ENCODE assay signal across 25 cellular contexts in genomic region chr4:115152081-115152480, GRCh38. TPM values are rescaled to one million over a fixed set of nuclear protein-coding genes. Genes with fewer than 3 reads are reported as not detected.
DNase-seq lines count a peak whose midpoint lies in the region; ATAC-seq lines count a peak whose summit lies in the region.
"Had no signal": no experiment of that assay in that cellular context is flagged by ENCODE, and none has a peak within 500 bp of the region (broad histone marks: within the 10 kb centered on the region; RNA-seq: fewer than 3 reads in every experiment).

No MANE protein-coding gene starts in this region.

- H3K4me3 Mint-ChIP-seq in naive thymus-derived CD4-positive, alpha-beta T cell = no peak overlapping the region
- H3K4me3 Mint-ChIP-seq: activated CD4-positive, alpha-beta T cell treated with anti-CD3 and anti-CD28 coated beads, Interleukin-2, amount 10 ng/mL, durations not matched to agents 24 days and 14 days; activated naive CD8-positive, alpha-beta T cell; activated T-cell treated with anti-CD3 and anti-CD28 coated beads, Interleukin-2, amount 50 U/mL, for 24 hours; naive thymus-derived CD8-positive, alpha-beta T cell; stimulated activated naive B cell treated with anti-CD40 and anti-IgM and Interleukin-4, amounts not matched to agents 10 μg/mL and 1 μg/mL and 100 μg/mL, for 72 hours had no signal

- CTCF ChIA-PET in naive thymus-derived CD4-positive, alpha-beta T cell (lab: Charles Lee) = no interaction called here

- peaks cover 0 to 4% (median 0%) of the 10 kb centered on the region in 11 donors for H3K9me3 Mint-ChIP-seq in naive thymus-derived CD4-positive, alpha-beta T cell
- H3K9me3 Mint-ChIP-seq: activated CD4-positive, alpha-beta T cell treated with anti-CD3 and anti-CD28 coated beads, Interleukin-2, amount 10 ng/mL, durations not matched to agents 24 days and 14 days; activated T-cell treated with anti-CD3 and anti-CD28 coated beads, Interleukin-2, amount 50 U/mL, for 24 hours had no signal

- no peaks in the 10 kb centered on the region for H3K27me3 ChIP-seq in naive thymus-derived CD4-positive, alpha-beta T cell (ENCODE audit: control insufficient read depth in 2 of 2, insufficient read depth in 2 of 2, low read length in 2 of 2)

- no peak overlapping the region for H3K27ac Mint-ChIP-seq in naive thymus-derived CD4-positive, alpha-beta T cell
- H3K27ac Mint-ChIP-seq: activated CD4-positive, alpha-beta T cell treated with anti-CD3 and anti-CD28 coated beads, Interleukin-2, amount 10 ng/mL, durations not matched to agents 24 days and 14 days; activated naive CD8-positive, alpha-beta T cell; activated T-cell treated with anti-CD3 and anti-CD28 coated beads, Interleukin-2, amount 50 U/mL, for 24 hours; naive thymus-derived CD8-positive, alpha-beta T cell; stimulated activated naive B cell treated with anti-CD40 and anti-IgM and Interleukin-4, amounts not matched to agents 10 μg/mL and 1 μg/mL and 100 μg/mL, for 72 hours had no signal

- POLR2A ChIA-PET in naive thymus-derived CD4-positive, alpha-beta T cell (lab: Charles Lee) = no interaction called here

- ATAC-seq in GM18517 (IDR thresholded peaks at IDR 0.05; ENCODE audit: unreplicated experiment) (peak; percentile 85), GM21381 (IDR thresholded peaks at IDR 0.05; ENCODE audit: unreplicated experiment) (peak; percentile 57), HG02798 (IDR thresholded peaks at IDR 0.05; ENCODE audit: poor library complexity, unreplicated experiment) (peak; percentile 81), HG03442 (IDR thresholded peaks at IDR 0.05; ENCODE audit: unreplicated experiment) (peak; percentile 81)
- ATAC-seq in naive thymus-derived CD4-positive, alpha-beta T cell = no peak
- ATAC-seq: esophagus mucosa; naive thymus-derived CD8-positive, alpha-beta T cell; stimulated activated naive B cell treated with anti-CD40 and anti-IgM and Interleukin-4, amounts not matched to agents 10 μg/mL and 1 μg/mL and 100 μg/mL, for 72 hours had no signal

- DNase-seq in NCI-H2196 (lab: John Stamatoyannopoulos, UW; ENCODE audit: unreplicated experiment) (no peak), NCI-H526 treated with DMSO at 0.1 percent for 48 hours (lab: John Stamatoyannopoulos, UW) (no peak)
- no peak for DNase-seq in activated CD4-positive, alpha-beta T cell treated with anti-CD3 and anti-CD28 coated beads, Interleukin-2, amount 50 U/mL, for 4 hours
- no peak for DNase-seq in naive thymus-derived CD4-positive, alpha-beta T cell
- DNase-seq: activated CD4-positive, alpha-beta T cell treated with anti-CD3 and anti-CD28 coated beads, Interleukin-2, amount 10 ng/mL, durations not matched to agents 24 days and 14 days; activated T-cell treated with anti-CD3 and anti-CD28 coated beads, Interleukin-2, amount 50 U/mL, for 24 hours; dermis blood vessel endothelial cell; head of caudate nucleus; Kasumi-1; mammary epithelial cell; naive thymus-derived CD8-positive, alpha-beta T cell; NCI-H1436 treated with DMSO at 0.1 percent for 48 hours; NCI-H510A; posterior cingulate gyrus; SK-N-SH; stimulated activated naive B cell treated with anti-CD40 and anti-IgM and Interleukin-4, amounts not matched to agents 10 μg/mL and 1 μg/mL and 100 μg/mL, for 72 hours; trophoblast cell had no signal

- no peak overlapping the region for H3K4me3 ChIP-seq in naive thymus-derived CD4-positive, alpha-beta T cell (ENCODE audit: low read length)
- H3K4me3 ChIP-seq: smooth muscle cell had no signal

- H3K27ac ChIP-seq in naive thymus-derived CD4-positive, alpha-beta T cell (ENCODE audit: low read depth, low read length) = no peak overlapping the region

- no peaks in the 10 kb centered on the region for H3K4me1 ChIP-seq in naive thymus-derived CD4-positive, alpha-beta T cell (ENCODE audit: control insufficient read depth in 2 of 2, insufficient read depth in 2 of 2, low read length in 2 of 2)

- H3K27me3 Mint-ChIP-seq in naive thymus-derived CD4-positive, alpha-beta T cell = no peaks in the 10 kb centered on the region
- H3K27me3 Mint-ChIP-seq: activated CD4-positive, alpha-beta T cell treated with anti-CD3 and anti-CD28 coated beads, Interleukin-2, amount 10 ng/mL, durations not matched to agents 24 days and 14 days; activated naive CD8-positive, alpha-beta T cell; activated T-cell treated with anti-CD3 and anti-CD28 coated beads, Interleukin-2, amount 50 U/mL, for 24 hours; naive thymus-derived CD8-positive, alpha-beta T cell; stimulated activated naive B cell treated with anti-CD40 and anti-IgM and Interleukin-4, amounts not matched to agents 10 μg/mL and 1 μg/mL and 100 μg/mL, for 72 hours had no signal

- no peaks in the 10 kb centered on the region for H3K9me3 ChIP-seq in naive thymus-derived CD4-positive, alpha-beta T cell (ENCODE audit: control insufficient read depth in 2 of 3, low read length in 3 of 3)
- H3K9me3 ChIP-seq: SK-N-SH had no signal

- H3K4me1 Mint-ChIP-seq in naive thymus-derived CD4-positive, alpha-beta T cell = no peaks in the 10 kb centered on the region
- H3K4me1 Mint-ChIP-seq: activated CD4-positive, alpha-beta T cell treated with anti-CD3 and anti-CD28 coated beads, Interleukin-2, amount 10 ng/mL, durations not matched to agents 24 days and 14 days had no signal

- intact Hi-C loops in naive thymus-derived CD4-positive, alpha-beta T cell (cut with micrococcal nuclease) = no loop called here

- no peaks in the 10 kb centered on the region for H3K36me3 Mint-ChIP-seq in naive thymus-derived CD4-positive, alpha-beta T cell
- H3K36me3 Mint-ChIP-seq: activated naive CD8-positive, alpha-beta T cell; naive thymus-derived CD8-positive, alpha-beta T cell; stimulated activated naive B cell treated with anti-CD40 and anti-IgM and Interleukin-4, amounts not matched to agents 10 μg/mL and 1 μg/mL and 100 μg/mL, for 72 hours had no signal

- H3K36me3 ChIP-seq in naive thymus-derived CD4-positive, alpha-beta T cell (ENCODE audit: control insufficient read depth in 2 of 3, insufficient read depth in 3 of 3, low read length in 3 of 3) = no peaks in the 10 kb centered on the region

RNA-seq across cellular contexts. Expression of gene NDST4, which starts 38.7 kb away (rescaled TPM):
- not detected for total RNA-seq in naive thymus-derived CD4-positive, alpha-beta T cell
- not detected for polyA plus RNA-seq in naive thymus-derived CD4-positive, alpha-beta T cell
- total RNA-seq: activated CD4-positive, alpha-beta T cell treated with anti-CD3 and anti-CD28 coated beads, Interleukin-2, amount 10 ng/mL, durations not matched to agents 24 days and 14 days; dermis blood vessel endothelial cell; esophagus mucosa; mammary epithelial cell; naive thymus-derived CD8-positive, alpha-beta T cell; OCI-LY7; smooth muscle cell had no signal
- polyA plus RNA-seq: mammary epithelial cell; naive thymus-derived CD8-positive, alpha-beta T cell; SK-N-SH; smooth muscle cell had no signal
